ENCODE assay signal across 12 cellular contexts in the genomic region with DNA sequence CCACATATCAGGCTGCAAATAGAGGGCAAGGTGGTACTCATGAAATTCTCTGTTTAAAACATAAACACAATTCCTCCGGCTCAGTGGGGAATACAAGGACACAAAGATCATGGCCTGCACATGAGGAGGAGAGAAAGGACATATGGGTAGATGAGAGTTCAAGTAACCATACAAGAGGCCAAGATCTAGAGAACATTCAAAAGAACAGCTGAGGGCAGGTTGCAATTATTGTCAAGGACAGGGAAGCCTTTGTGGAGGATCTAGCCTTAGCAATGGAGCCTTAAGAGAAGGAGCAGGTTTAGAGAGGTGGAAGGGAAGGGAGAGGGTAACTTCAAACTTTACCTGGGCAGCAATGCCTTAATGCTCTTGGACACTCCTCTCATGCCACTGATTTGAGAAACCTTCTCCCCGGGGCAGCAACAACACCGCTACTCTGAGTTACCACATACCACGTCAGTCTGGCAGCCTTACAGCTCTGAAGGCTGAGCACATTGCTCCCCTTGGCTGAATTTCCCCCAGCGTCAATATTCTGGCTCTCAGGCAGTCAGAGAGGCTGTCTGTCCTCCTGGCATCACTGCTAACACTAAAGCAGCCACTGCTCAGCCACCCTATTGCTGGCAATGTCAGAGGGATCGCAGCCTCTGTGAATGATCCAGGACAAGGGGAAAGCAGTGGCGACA. TPM values are rescaled to one million over a fixed set of nuclear protein-coding genes. Genes with fewer than 3 reads are reported as not detected.
DNase-seq lines count a peak whose midpoint lies in the region; ATAC-seq and TF ChIP-seq lines count a peak whose summit lies in the region.
"Had no signal": no experiment of that assay in that cellular context is flagged by ENCODE, and none has a peak within 500 bp of the region (broad histone marks: within the 10 kb centered on the region; RNA-seq: fewer than 3 reads in every experiment).

No MANE protein-coding gene starts in this region.

- H4K20me1 ChIP-seq in IMR-90 (ENCODE audit: insufficient read depth, low read length): peaks cover 9% of the 10 kb centered on the region
- no peaks in the 10 kb centered on the region for H4K20me1 ChIP-seq in fibroblast of lung (ENCODE audit: control insufficient read depth, extremely low read depth, insufficient read depth, low read length)

- H3K27ac Mint-ChIP-seq in progenitor cell of endocrine pancreas: no peak overlapping the region
- H3K27ac Mint-ChIP-seq: naive thymus-derived CD8-positive, alpha-beta T cell; T-cell had no signal

- H2BK5ac ChIP-seq in IMR-90 (ENCODE audit: low read depth, low read length, poor library complexity, severe bottlenecking): no peak overlapping the region

- H3K9ac ChIP-seq in IMR-90 (ENCODE audit: low read depth, low read length): no peak overlapping the region
- H3K9ac ChIP-seq in fibroblast of lung (ENCODE audit: insufficient read depth, low read length): no peak overlapping the region
- H3K9ac ChIP-seq: BLaER1 treated with 17β-estradiol and CSF1 and Interleukin-3, amounts not matched to agents 10 nM and 100 nM had no signal

- no peak for TF ChIP-seq EP300 in stomach (IDR thresholded peaks at IDR 0.05)

- peaks cover 15 to 25% of the 10 kb centered on the region in 2 experiments; a peak in 3 of 4 replicates for H3K79me1 ChIP-seq in IMR-90 (ENCODE audit: low read depth in 1 of 2, low read length in 2 of 2)

- TF ChIP-seq CTCF in IMR-90 (conservative IDR thresholded peaks at IDR 0.05; ENCODE audit: low read depth, low read length) (no peak), fibroblast of lung (conservative IDR thresholded peaks at IDR 0.05 in 1 of 2, IDR thresholded peaks at IDR 0.05 in 1 of 2; ENCODE audit: low read depth in 1 of 2, low read length in 2 of 2) (no peak), left lung (IDR thresholded peaks at IDR 0.05) (no peak), stomach (IDR thresholded peaks at IDR 0.05) (no peak), progenitor cell of endocrine pancreas (IDR thresholded peaks at IDR 0.05; ENCODE audit: unreplicated experiment) (no peak)

- H2BK15ac ChIP-seq in IMR-90 (ENCODE audit: low read depth, low read length): no peak overlapping the region

- H3K4me3 ChIP-seq in IMR-90 (ENCODE audit: insufficient read depth, low read depth, low read length): no peak overlapping the region
- H3K4me3 ChIP-seq in fibroblast of lung (replicated peaks in 1 of 4; ENCODE audit: control extremely low read depth in 1 of 4, insufficient read depth in 1 of 4, low read depth in 3 of 4, low read length in 4 of 4): no peak overlapping the region
- H3K4me3 ChIP-seq in left lung: no peak overlapping the region
- H3K4me3 ChIP-seq in stomach: no peak overlapping the region
- H3K4me3 ChIP-seq: BLaER1 treated with 17β-estradiol and CSF1 and Interleukin-3, amounts not matched to agents 10 nM and 100 nM had no signal

- no peaks in the 10 kb centered on the region for H3K4me1 Mint-ChIP-seq in progenitor cell of endocrine pancreas (ENCODE audit: low read depth)
- H3K4me1 Mint-ChIP-seq: T-cell had no signal

- DNase-seq in IMR-90 (peak; percentile 48), fibroblast of lung (ENCODE audit: low read depth in 2 of 2) (peak; percentile 54 to 58), left lung (peak in 1 of 2 donors; percentile 67), stomach (peak; percentile 28), AML-193 (lab: John Stamatoyannopoulos, UW) (no peak), progenitor cell of endocrine pancreas (ENCODE audit: low spot score, unreplicated experiment) (no peak)
- DNase-seq: naive thymus-derived CD8-positive, alpha-beta T cell; stimulated activated CD4-positive, alpha-beta T cell treated with anti-CD3 and anti-CD28 coated beads, Interleukin-12 subunit alpha, Interleukin-12 subunit beta, amount 100 ng/mL, for 4 hours; T-cell had no signal

- H3K27me3 Mint-ChIP-seq in progenitor cell of endocrine pancreas: no peaks in the 10 kb centered on the region
- H3K27me3 Mint-ChIP-seq: naive thymus-derived CD8-positive, alpha-beta T cell; T-cell had no signal

- peaks cover 2% of the 10 kb centered on the region for H3K36me3 Mint-ChIP-seq in progenitor cell of endocrine pancreas (ENCODE audit: insufficient read depth)

- CTCF ChIA-PET in IMR-90 (lab: Yijun Ruan, JAX): interaction anchor here (1.2 kb wide), 1 partner anchor 235 kb away, joined by 3 read pairs; no protein-coding TSS in a partner anchor

- no peak overlapping the region for H2BK20ac ChIP-seq in IMR-90 (ENCODE audit: low read depth, low read length)

- no peak overlapping the region for H2AK9ac ChIP-seq in IMR-90 (replicated peaks; ENCODE audit: low read depth, low read length, poor library complexity)

- WGBS in IMR-90 (ENCODE audit: extremely low coverage in 2 of 2, insufficient read length in 1 of 2), 2 experiments: 73% methylated on average over 3 of the region's 7 CpGs; no CpG with 5 or more reads in 1 of the 2 experiments
- WGBS in stomach, 5 donors: 62 to 92% (median 72%) methylated on average over 7 of the region's 7 CpGs

- intact Hi-C loops in IMR-90 (cut with micrococcal nuclease): no loop called here
- intact Hi-C loops in left lung (cut with DNase I): no loop called here
- intact Hi-C loops in stomach (cut with DNase I; ENCODE audit: low total_unique reads): no loop called here

- peaks cover 18% of the 10 kb centered on the region; the same call in 1 of the 2 replicates for H3K9me1 ChIP-seq in IMR-90 (ENCODE audit: insufficient read depth, low read length)

- H2BK120ac ChIP-seq in IMR-90 (ENCODE audit: low read depth, low read length): no peak overlapping the region

- H3K4me1 ChIP-seq in IMR-90 (ENCODE audit: control insufficient read depth, insufficient read depth, low read length) (peaks cover 3% of the 10 kb centered on the region; the same call in 1 of the 2 replicates), fibroblast of lung (ENCODE audit: control insufficient read depth, extremely low read depth, insufficient read depth, low read length) (no peaks in the 10 kb centered on the region), left lung (peaks cover 0 to 6% of the 10 kb centered on the region in 2 donors), stomach (peaks cover 0 to 26% (median 8%) of the 10 kb centered on the region in 4 donors)

- no peak overlapping the region for H4K5ac ChIP-seq in IMR-90 (ENCODE audit: low read depth, low read length)

- dilution Hi-C loops in IMR-90 (cut with HindIII; ENCODE audit: low sequenced_read_pairs, unreplicated experiment): no loop called here

- ATAC-seq in IMR-90 (ENCODE audit: low read depth): peak; percentile 59; the same call in 1 of the 2 replicates
- ATAC-seq in left lung: peak; percentile 82
- no peak for ATAC-seq in GM19023 (IDR thresholded peaks at IDR 0.05; ENCODE audit: unreplicated experiment)
- ATAC-seq in HG03025 (IDR thresholded peaks at IDR 0.05; ENCODE audit: low FRiP score, unreplicated experiment): no peak
- ATAC-seq: naive thymus-derived CD8-positive, alpha-beta T cell; T-cell had no signal

- in situ Hi-C loops in IMR-90 (cut with MboI; ENCODE audit: low sequenced_read_pairs): no loop called here

- no peak for TF ChIP-seq RAD21 in IMR-90 (IDR thresholded peaks at IDR 0.05; ENCODE audit: low read length)

- H2AK5ac ChIP-seq in IMR-90 (ENCODE audit: low read depth, low read length): no peak overlapping the region

- no TSS peak for BruUV-seq in IMR-90 (replicated peaks; lab: Mats Ljungman, UMichigan)

- H3K27ac ChIP-seq in IMR-90 (ENCODE audit: insufficient read depth, low read length): no peak overlapping the region
- no peak overlapping the region for H3K27ac ChIP-seq in fibroblast of lung (ENCODE audit: insufficient read depth, low read length)
- H3K27ac ChIP-seq in left lung: peak overlapping the region in 1 of 2 donors; percentile 62
- peak overlapping the region in 2 of 5 donors; percentile 4 to 46 for H3K27ac ChIP-seq in stomach
- H3K27ac ChIP-seq: BLaER1 treated with 17β-estradiol and CSF1 and Interleukin-3, amounts not matched to agents 10 nM and 100 nM had no signal

- no peaks in the 10 kb centered on the region for H3K36me3 ChIP-seq in IMR-90 (ENCODE audit: control insufficient read depth, insufficient read depth, low read length)
- H3K36me3 ChIP-seq in fibroblast of lung (ENCODE audit: control insufficient read depth, insufficient read depth, low read length): no peaks in the 10 kb centered on the region
- H3K36me3 ChIP-seq in left lung: peaks cover 0 to 3% of the 10 kb centered on the region in 2 donors
- H3K36me3 ChIP-seq in stomach: peaks cover 0 to 14% (median 4%) of the 10 kb centered on the region in 4 donors

- H3K23ac ChIP-seq in IMR-90 (ENCODE audit: low read depth, low read length): no peak overlapping the region

- H3K14ac ChIP-seq in IMR-90 (replicated peaks; ENCODE audit: low read depth, low read length): no peak overlapping the region

- H3K4me3 Mint-ChIP-seq in progenitor cell of endocrine pancreas (ENCODE audit: low read depth): no peak overlapping the region
- H3K4me3 Mint-ChIP-seq: naive thymus-derived CD8-positive, alpha-beta T cell; T-cell had no signal

- no peak overlapping the region for H3K4me2 ChIP-seq in IMR-90 (ENCODE audit: low read depth, low read length)
- no peak overlapping the region for H3K4me2 ChIP-seq in fibroblast of lung (ENCODE audit: extremely low read depth, insufficient read depth, low read length)

- no peak overlapping the region for H3K56ac ChIP-seq in IMR-90 (ENCODE audit: extremely low read depth, insufficient read depth, low read length)

- no peak overlapping the region for H3K4ac ChIP-seq in IMR-90 (ENCODE audit: low read depth, low read length)

- H3K27me3 ChIP-seq in IMR-90 (ENCODE audit: control insufficient read depth, insufficient read depth, low read length) (no peaks in the 10 kb centered on the region), fibroblast of lung (ENCODE audit: control insufficient read depth, insufficient read depth, low read length) (no peaks in the 10 kb centered on the region), left lung (no peaks in the 10 kb centered on the region), stomach (no peaks in the 10 kb centered on the region)
- H3K27me3 ChIP-seq: BLaER1 treated with 17β-estradiol and CSF1 and Interleukin-3, amounts not matched to agents 10 nM and 100 nM had no signal

- TF ChIP-seq POLR2A in IMR-90 (IDR thresholded peaks at IDR 0.05; ENCODE audit: low read depth, low read length) (no peak), stomach (IDR thresholded peaks at IDR 0.05) (no peak)

- H4K8ac ChIP-seq in IMR-90 (ENCODE audit: low read depth in 2 of 2, low read length in 2 of 2): no peak overlapping the region

- POLR2A ChIA-PET in IMR-90 (lab: Charles Lee; ENCODE audit: unreplicated experiment): no interaction called here

- no peak overlapping the region for H2AFZ ChIP-seq in IMR-90 (replicated peaks; ENCODE audit: low read length, poor library complexity)
- H2AFZ ChIP-seq in fibroblast of lung (ENCODE audit: low read length): no peak overlapping the region

- H3K9me3 ChIP-seq in IMR-90 (ENCODE audit: control insufficient read depth, insufficient read depth, low read length): peaks cover 1% of the 10 kb centered on the region
- H3K9me3 ChIP-seq in fibroblast of lung (ENCODE audit: control insufficient read depth, insufficient read depth, low read depth, low read length): no peaks in the 10 kb centered on the region
- peaks cover 0 to 9% of the 10 kb centered on the region in 2 donors for H3K9me3 ChIP-seq in left lung
- H3K9me3 ChIP-seq in stomach: peaks cover 0 to 8% (median 4%) of the 10 kb centered on the region in 4 donors

- no peak overlapping the region for H3K18ac ChIP-seq in IMR-90 (ENCODE audit: low read depth, low read length)

- H3K79me2 ChIP-seq in fibroblast of lung (ENCODE audit: control insufficient read depth, insufficient read depth, low read length): peaks cover 4% of the 10 kb centered on the region

- no peak overlapping the region for H4K91ac ChIP-seq in IMR-90 (ENCODE audit: insufficient read depth, low read depth, low read length)

- peaks cover 3% of the 10 kb centered on the region for H3K9me3 Mint-ChIP-seq in progenitor cell of endocrine pancreas (ENCODE audit: low read depth)

RNA-seq across cellular contexts. Expression of gene CLPB, which starts 55.5 kb away (rescaled TPM):
- 41.9 and 45.0 TPM in 2 replicates for total RNA-seq in IMR-90 (2012; rRNA removed)
- polyA plus RNA-seq in IMR-90 (2012; rRNA removed): 17.4 and 18.5 TPM in 2 replicates
- 6.8 and 8.4 TPM in 2 replicates for polyA plus RNA-seq in IMR-90 (2012; cell fraction: cytosol; rRNA removed)
- 11.2 TPM in 2 replicates for polyA plus RNA-seq in IMR-90 (2012; cell fraction: nucleus; rRNA removed; ENCODE audit: low replicate concordance)
- 22.3 and 34.2 TPM in 2 replicates for total RNA-seq in fibroblast of lung
- 14.9 and 26.7 TPM in 2 replicates for polyA plus RNA-seq in fibroblast of lung
- 14.3 and 24.6 TPM in 2 replicates for polyA plus RNA-seq in fibroblast of lung (2012)
- polyA minus RNA-seq in fibroblast of lung (ENCODE audit: low replicate concordance): 47.5 and 101 TPM in 2 replicates
- 10 to 100 TPM; 28.2 to 36.6 TPM for total RNA-seq in left lung
- total RNA-seq in stomach: 10 to 100 TPM; 16.1 to 96.9 (median 20.3) TPM
- polyA plus RNA-seq in stomach: 1 to 10 TPM; 2.6 to 8.0 (median 6.6) TPM
- 19.5 and 21.1 TPM in 2 replicates for total RNA-seq in progenitor cell of endocrine pancreas

Comparison
In these comparisons a context has a peak if more than half of its experiments do, and no peak if none do; other contexts are left out.
1. ATAC-seq: peak in IMR-90 (single experiment) and left lung (single experiment); none in GM19023 (single experiment) and HG03025 (single experiment).
2. DNase-seq: peak in IMR-90 (single experiment), fibroblast of lung (2 of 2) and stomach (single experiment); none in AML-193 (0 of 2) and progenitor cell of endocrine pancreas (single experiment).